Comparison of ENCODE assay signal across 10 cellular contexts in the genomic region with DNA sequence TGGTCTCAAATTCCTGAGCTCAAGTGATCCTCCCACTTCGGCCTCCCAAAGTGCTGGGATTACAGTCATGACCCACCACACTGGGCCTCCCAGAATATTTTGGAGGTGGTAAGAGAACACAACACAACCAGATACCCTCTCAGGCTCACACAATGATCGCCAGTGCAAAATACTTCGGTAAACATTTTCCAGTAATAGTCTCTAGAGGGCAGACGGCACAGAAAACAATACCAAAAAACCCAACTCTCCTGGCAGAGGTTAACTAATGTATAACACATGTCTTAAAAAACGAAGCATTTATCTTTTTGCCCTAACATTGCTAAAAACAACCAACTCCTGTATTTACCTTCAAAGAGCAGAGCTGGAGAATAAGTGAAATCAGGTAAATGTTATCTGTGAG. TPM values are rescaled to one million over a fixed set of nuclear protein-coding genes. Genes with fewer than 3 reads are reported as not detected.
DNase-seq lines count a peak whose midpoint lies in the region; ATAC-seq and TF ChIP-seq lines count a peak whose summit lies in the region.
"Had no signal": no experiment of that assay in that cellular context is flagged by ENCODE, and none has a peak within 500 bp of the region (broad histone marks: within the 10 kb centered on the region; RNA-seq: fewer than 3 reads in every experiment).

No MANE protein-coding gene starts in this region.

- no peaks in the 10 kb centered on the region for H3K9me2 ChIP-seq in GM23338 (ENCODE audit: insufficient read depth)

- H3K27me3 Mint-ChIP-seq in CD4-positive, CD25-positive, alpha-beta regulatory T cell = no peaks in the 10 kb centered on the region
- peaks cover 2% of the 10 kb centered on the region for H3K27me3 Mint-ChIP-seq in GM23338 (ENCODE audit: insufficient read depth, low read depth, poor library complexity)
- no peaks in the 10 kb centered on the region for H3K27me3 Mint-ChIP-seq in activated T-helper 17 cell treated with anti-CD3 and anti-CD28 coated beads, Interleukin-2, amount 50 U/mL, for 72 hours

- DNase-seq in CD4-positive, CD25-positive, alpha-beta regulatory T cell = no peak
- DNase-seq in GM23338 (ENCODE audit: low spot score) (no peak), mesendoderm (peak; percentile 10), GM10248 (ENCODE audit: extremely low spot score) (no peak), NCI-H2029 treated with DMSO at 0.1 percent for 48 hours (lab: John Stamatoyannopoulos, UW) (no peak), tibial nerve (ENCODE audit: low spot score in 2 of 2) (no peak), GM19238 (ENCODE audit: insufficient read length, low spot score) (no peak)
- DNase-seq: NCI-H1105 had no signal

- H3K56ac ChIP-seq in mesendoderm (ENCODE audit: low read length) = no peak overlapping the region

- TF ChIP-seq EP300 in tibial nerve (IDR thresholded peaks at IDR 0.05) = no peak

- peaks cover 15 to 21% of the 10 kb centered on the region in 2 experiments for H3K9me3 ChIP-seq in CD4-positive, CD25-positive, alpha-beta regulatory T cell (ENCODE audit: control insufficient read depth in 2 of 2, low read length in 2 of 2)
- H3K9me3 ChIP-seq in tibial nerve = no peaks in the 10 kb centered on the region

- H3K4me3 ChIP-seq in CD4-positive, CD25-positive, alpha-beta regulatory T cell (ENCODE audit: low read depth, low read length) = peak overlapping the region; percentile 51
- H3K4me3 ChIP-seq in GM23338 (0 out of 2 replicates have a peak overlapping the region, but pooled peaks have one; percentile 22), mesendoderm (ENCODE audit: low read length) (no peak overlapping the region), tibial nerve (no peak overlapping the region)

- POLR2A ChIA-PET in GM10248 (lab: Yijun Ruan, JAX) = interaction anchor here (0.5 to 1.0 kb wide), 2 partner anchors 103 to 135 kb away, joined by 3 to 4 read pairs; partner anchors contain the start of gene MYO18A

- 0 out of 2 replicates have a peak, but pooled peaks cover 2% of the 10 kb centered on the region for H3F3A ChIP-seq in GM23338 (replicated peaks; ENCODE audit: low read depth)

- no peak overlapping the region for H3K23ac ChIP-seq in mesendoderm (ENCODE audit: low read length)

- no peak overlapping the region for H3K9ac ChIP-seq in mesendoderm (ENCODE audit: low read length)

- no peak overlapping the region for H4K8ac ChIP-seq in mesendoderm (ENCODE audit: low read depth, low read length)

- no peak for ATAC-seq in CD4-positive, CD25-positive, alpha-beta regulatory T cell (ENCODE audit: low read depth in 2 of 2)
- ATAC-seq in GM23338 = no peak; the same call in 2 of the 3 replicates
- no peak for ATAC-seq in activated T-helper 17 cell treated with anti-CD3 and anti-CD28 coated beads, Interleukin-2, amount 50 U/mL, for 72 hours (replicated peaks)

- peaks cover 100% of the 10 kb centered on the region for H3K79me2 ChIP-seq in GM23338 (replicated peaks; ENCODE audit: insufficient read depth)
- peaks cover 90% of the 10 kb centered on the region for H3K79me2 ChIP-seq in mesendoderm (ENCODE audit: control insufficient read depth, insufficient read depth, low read length)

- H3K9me3 Mint-ChIP-seq in CD4-positive, CD25-positive, alpha-beta regulatory T cell = peaks cover 0 to 15% (median 5%) of the 10 kb centered on the region in 7 donors
- no peaks in the 10 kb centered on the region for H3K9me3 Mint-ChIP-seq in GM23338
- peaks cover 4% of the 10 kb centered on the region for H3K9me3 Mint-ChIP-seq in activated T-helper 17 cell treated with anti-CD3 and anti-CD28 coated beads, Interleukin-2, amount 50 U/mL, for 72 hours

- H3K27ac ChIP-seq in CD4-positive, CD25-positive, alpha-beta regulatory T cell (ENCODE audit: insufficient read depth, low read length, poor library complexity, severe bottlenecking) = no peak overlapping the region
- no peak overlapping the region; the same call in 1 of the 2 replicates for H3K27ac ChIP-seq in GM23338 (ENCODE audit: low read depth)
- H3K27ac ChIP-seq in mesendoderm (ENCODE audit: low read depth, low read length) = no peak overlapping the region
- no peak overlapping the region for H3K27ac ChIP-seq in tibial nerve

- H3K27ac Mint-ChIP-seq in CD4-positive, CD25-positive, alpha-beta regulatory T cell = peak overlapping the region in 2 of 3 donors; percentile 2 to 66
- no peak overlapping the region for H3K27ac Mint-ChIP-seq in GM23338
- H3K27ac Mint-ChIP-seq in activated T-helper 17 cell treated with anti-CD3 and anti-CD28 coated beads, Interleukin-2, amount 50 U/mL, for 72 hours = peak overlapping the region; percentile 15

- H2BK5ac ChIP-seq in mesendoderm (ENCODE audit: low read length) = no peak overlapping the region

- H3K4me2 ChIP-seq in GM23338 = no peak overlapping the region
- H3K4me2 ChIP-seq in mesendoderm (ENCODE audit: low read length) = no peak overlapping the region

- no peaks in the 10 kb centered on the region for H3K27me3 ChIP-seq in CD4-positive, CD25-positive, alpha-beta regulatory T cell (ENCODE audit: control insufficient read depth, insufficient read depth, low read length)
- H3K27me3 ChIP-seq in GM23338 (ENCODE audit: insufficient read depth) (no peaks in the 10 kb centered on the region), mesendoderm (ENCODE audit: insufficient read depth, low read length, poor library complexity) (no peaks in the 10 kb centered on the region), tibial nerve (no peaks in the 10 kb centered on the region)

- H2AFZ ChIP-seq in GM23338 = no peak overlapping the region

- no peak overlapping the region for H3K4ac ChIP-seq in mesendoderm (ENCODE audit: low read depth, low read length)

- H4K5ac ChIP-seq in mesendoderm (ENCODE audit: low read length) = no peak overlapping the region

- WGBS in mesendoderm (ENCODE audit: extremely low coverage, insufficient coverage, low lambda C conversion rate) = no CpG with 5 or more reads among the region's 5 CpGs
- WGBS in tibial nerve, 2 donors = 54 to 62% methylated on average over 5 of the region's 5 CpGs

- no peak overlapping the region for H2BK15ac ChIP-seq in mesendoderm (replicated peaks; ENCODE audit: low read depth)

- H3K4me1 Mint-ChIP-seq in CD4-positive, CD25-positive, alpha-beta regulatory T cell = peaks cover 35 to 83% (median 41%) of the 10 kb centered on the region in 4 donors
- peaks cover 29% of the 10 kb centered on the region for H3K4me1 Mint-ChIP-seq in GM23338
- peaks cover 32% of the 10 kb centered on the region for H3K4me1 Mint-ChIP-seq in activated T-helper 17 cell treated with anti-CD3 and anti-CD28 coated beads, Interleukin-2, amount 50 U/mL, for 72 hours

- H2BK120ac ChIP-seq in mesendoderm (ENCODE audit: low read depth, low read length) = no peak overlapping the region

- H3K4me3 Mint-ChIP-seq in CD4-positive, CD25-positive, alpha-beta regulatory T cell = peak overlapping the region in 3 of 4 donors; percentile 60 to 74 (median 73)
- peak overlapping the region; percentile 3; the same call in 1 of the 3 replicates for H3K4me3 Mint-ChIP-seq in GM23338
- peak overlapping the region; percentile 49 for H3K4me3 Mint-ChIP-seq in activated T-helper 17 cell treated with anti-CD3 and anti-CD28 coated beads, Interleukin-2, amount 50 U/mL, for 72 hours

- H3K36me3 Mint-ChIP-seq in CD4-positive, CD25-positive, alpha-beta regulatory T cell = peaks cover 61% of the 10 kb centered on the region
- H3K36me3 Mint-ChIP-seq in GM23338 (ENCODE audit: low read depth) = peaks cover 96% of the 10 kb centered on the region
- H3K36me3 Mint-ChIP-seq in activated T-helper 17 cell treated with anti-CD3 and anti-CD28 coated beads, Interleukin-2, amount 50 U/mL, for 72 hours (ENCODE audit: low read depth) = peaks cover 100% of the 10 kb centered on the region

- peaks cover 5% of the 10 kb centered on the region for H3K79me1 ChIP-seq in mesendoderm (ENCODE audit: low read length)

- CTCF ChIA-PET in GM10248 (lab: Yijun Ruan, JAX) = interaction anchor here (0.9 to 3.2 kb wide), 3 partner anchors 9 to 135 kb away, joined by 3 to 11 read pairs (median 5); no protein-coding TSS in a partner anchor

- no peak overlapping the region for H3K18ac ChIP-seq in mesendoderm (ENCODE audit: low read length)

- H3K36me3 ChIP-seq in CD4-positive, CD25-positive, alpha-beta regulatory T cell (ENCODE audit: control insufficient read depth, insufficient read depth, low read length) = peaks cover 81% of the 10 kb centered on the region
- H3K36me3 ChIP-seq in GM23338 (ENCODE audit: insufficient read depth) (peaks cover 34% of the 10 kb centered on the region), mesendoderm (ENCODE audit: control insufficient read depth, insufficient read depth, low read length) (peaks cover 15% of the 10 kb centered on the region), tibial nerve (peaks cover 0 to 93% (median 17%) of the 10 kb centered on the region in 3 donors)

- H4K20me1 ChIP-seq in GM23338 (replicated peaks; ENCODE audit: insufficient read depth) = peaks cover 96% of the 10 kb centered on the region

- peaks cover 14% of the 10 kb centered on the region for H3K4me1 ChIP-seq in CD4-positive, CD25-positive, alpha-beta regulatory T cell (ENCODE audit: control insufficient read depth, insufficient read depth, low read length, poor library complexity, severe bottlenecking)
- H3K4me1 ChIP-seq in GM23338 (ENCODE audit: insufficient read depth) (peaks cover 11% of the 10 kb centered on the region; the same call in 1 of the 2 replicates), mesendoderm (ENCODE audit: control insufficient read depth, low read depth, low read length) (no peaks in the 10 kb centered on the region), tibial nerve (peaks cover 0 to 87% (median 10%) of the 10 kb centered on the region in 4 donors)

- no peak overlapping the region for H2AK5ac ChIP-seq in mesendoderm (ENCODE audit: low read length)

- TF ChIP-seq POLR2A in tibial nerve (IDR thresholded peaks at IDR 0.05) = no peak

- peak; percentile 5 to 21; a peak in 1 of 4 replicates for TF ChIP-seq CTCF in GM23338 (conservative IDR thresholded peaks at IDR 0.05; ENCODE audit: low read depth in 2 of 2)
- no peak for TF ChIP-seq CTCF in GM10248 (IDR thresholded peaks at IDR 0.05; ENCODE audit: control extremely low read depth, extremely low read depth, low read depth, missing control alignments)
- no peak for TF ChIP-seq CTCF in tibial nerve (IDR thresholded peaks at IDR 0.05)

RNA-seq across cellular contexts. Expression of gene NUFIP2, which starts 10.5 kb away (rescaled TPM):
- 80.6 TPM for total RNA-seq in CD4-positive, CD25-positive, alpha-beta regulatory T cell
- 1 to 10 TPM; 6.4 to 9.1 (median 7.8) TPM for polyA plus RNA-seq in CD4-positive, CD25-positive, alpha-beta regulatory T cell
- 86.2 and 88.5 TPM in 2 replicates for total RNA-seq in GM23338 (2014; rRNA removed; shearing (Covaris generic))
- polyA plus RNA-seq in GM23338 (2016; fragmentation: Nextera tagmentation; extraction: Ambion mirVana) = 20.4 and 22.2 TPM in 2 replicates
- total RNA-seq in activated T-helper 17 cell treated with anti-CD3 and anti-CD28 coated beads, Interleukin-2, amount 50 U/mL, for 72 hours = 10 to 100 TPM; 61.6 to 65.1 TPM
- polyA plus RNA-seq in mesendoderm (2013, experiment 1 of 2) = 40.0 TPM
- polyA plus RNA-seq in mesendoderm (2013, experiment 2 of 2) = 45.0 TPM
- total RNA-seq in tibial nerve = 10 to 100 TPM; 29.4 to 35.4 (median 32.4) TPM

RNA-seq across cellular contexts. Expression of gene CRYBA1, which starts 36.8 kb away (rescaled TPM):
- total RNA-seq in CD4-positive, CD25-positive, alpha-beta regulatory T cell = not detected
- polyA plus RNA-seq in CD4-positive, CD25-positive, alpha-beta regulatory T cell = not detected
- not detected in 2 replicates for total RNA-seq in GM23338 (2014; rRNA removed; shearing (Covaris generic))
- not detected in 2 replicates for polyA plus RNA-seq in GM23338 (2016; fragmentation: Nextera tagmentation; extraction: Ambion mirVana)
- not detected for total RNA-seq in activated T-helper 17 cell treated with anti-CD3 and anti-CD28 coated beads, Interleukin-2, amount 50 U/mL, for 72 hours
- polyA plus RNA-seq in mesendoderm (2013, experiment 1 of 2) = not detected
- not detected for polyA plus RNA-seq in mesendoderm (2013, experiment 2 of 2)
- not detected for total RNA-seq in tibial nerve
- total RNA-seq: dermis microvascular lymphatic vessel endothelial cell had no signal

Comparison
In these comparisons a context has a peak if more than half of its experiments do, and no peak if none do; other contexts are left out.
1. H3K4me3 ChIP-seq: peak in CD4-positive, CD25-positive, alpha-beta regulatory T cell (single experiment) and GM23338 (single experiment); none in mesendoderm (single experiment) and tibial nerve (0 of 4).
2. H3K4me3 Mint-ChIP-seq: peak in every context shown above with its lines; median percentile 73 in CD4-positive, CD25-positive, alpha-beta regulatory T cell; 49 in activated T-helper 17 cell treated with anti-CD3 and anti-CD28 coated beads, Interleukin-2, amount 50 U/mL, for 72 hours; 3 in GM23338.
3. CTCF ChIP-seq: peak in GM23338 (2 of 2); none in GM10248 (single experiment) and tibial nerve (0 of 5).